Comparison of ENCODE assay signal across 1 cellular context in genomic region chr15:101329309-101329863, GRCh38.
TF ChIP-seq lines count a peak whose summit lies in the region.

No MANE protein-coding gene starts in this region.

TF ChIP-seq in H1, 55 proteins besides CTCF, POLR2A, EP300 and RAD21:
- TF ChIP-seq KDM5A (IDR thresholded peaks at IDR 0.05; ENCODE audit: low read length) (no peak), CHD7 (IDR thresholded peaks at IDR 0.05; ENCODE audit: insufficient replicate concordance, low read length) (no peak), KDM1A (IDR thresholded peaks at IDR 0.05; ENCODE audit: borderline replicate concordance, low read length) (no peak), CREB1 (IDR thresholded peaks at IDR 0.05) (no peak), SP1 (IDR thresholded peaks at IDR 0.05; ENCODE audit: low read depth, low read length) (no peak), PHF8 (conservative IDR thresholded peaks at IDR 0.05; ENCODE audit: low read depth, low read length) (no peak), CEBPB (IDR thresholded peaks at IDR 0.05; ENCODE audit: low read depth, low read length) (no peak), RXRA (IDR thresholded peaks at IDR 0.05; ENCODE audit: insufficient read depth, low read depth, low read length) (no peak), RBBP5 (IDR thresholded peaks at IDR 0.05; ENCODE audit: borderline replicate concordance, low read depth, low read length) (no peak), CHD1 (IDR thresholded peaks at IDR 0.05; ENCODE audit: low read depth, low read length) (no peak), ATF2 (IDR thresholded peaks at IDR 0.05; ENCODE audit: low read length) (no peak), SP2 (IDR thresholded peaks at IDR 0.05; ENCODE audit: low read length) (no peak), POU5F1 (IDR thresholded peaks at IDR 0.05; ENCODE audit: low read depth, low read length) (no peak), NRF1 (IDR thresholded peaks at IDR 0.05; ENCODE audit: low read depth, low read length) (no peak), TBP (IDR thresholded peaks at IDR 0.05; ENCODE audit: low read depth, low read length) (no peak)
